ENCODE assay signal across 14 cellular contexts in the genomic region with DNA sequence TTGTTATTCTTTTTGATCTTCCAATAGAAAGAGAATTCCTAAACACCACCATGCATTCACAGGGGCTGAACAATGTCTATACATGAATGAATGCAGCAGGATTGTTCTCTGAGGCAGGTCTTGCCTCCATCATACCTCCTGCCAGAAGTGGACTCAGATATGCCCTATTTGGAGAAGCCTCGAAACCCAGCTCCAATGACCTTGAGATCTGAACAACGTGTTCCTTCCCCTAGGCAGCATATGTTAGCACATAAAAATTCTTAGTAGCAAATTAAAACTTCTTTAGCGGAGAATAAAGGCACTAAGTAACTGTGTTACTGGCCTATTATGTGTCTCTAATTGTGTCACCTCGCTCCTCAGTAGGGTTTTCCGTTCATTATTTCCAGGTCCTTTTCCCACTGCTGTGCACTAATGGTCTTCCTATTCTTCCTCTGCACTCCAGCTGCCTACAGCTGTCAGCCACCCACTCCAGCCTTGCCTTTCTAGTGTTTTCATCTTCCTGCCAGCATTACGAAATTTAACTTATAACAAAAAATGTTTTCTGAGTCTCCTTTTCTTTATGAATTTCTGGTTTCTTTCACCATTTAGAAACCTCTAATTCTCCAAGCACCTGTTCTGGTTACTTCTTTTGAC.
DNase-seq lines count a peak whose midpoint lies in the region; ATAC-seq and TF ChIP-seq lines count a peak whose summit lies in the region.
"Had no signal": no experiment of that assay in that cellular context is flagged by ENCODE, and none has a peak within 500 bp of the region (broad histone marks: within the 10 kb centered on the region; RNA-seq: fewer than 3 reads in every experiment).

No MANE protein-coding gene starts in this region.

- H3K27me3 ChIP-seq in IMR-90 (ENCODE audit: control insufficient read depth, insufficient read depth, low read length), result no peaks in the 10 kb centered on the region
- no peaks in the 10 kb centered on the region for H3K27me3 ChIP-seq in vagina

- no peak overlapping the region for H3K4me2 ChIP-seq in IMR-90 (ENCODE audit: low read depth, low read length)

- in situ Hi-C loops in IMR-90 (cut with MboI; ENCODE audit: low sequenced_read_pairs), result no loop called here

- no peak for ATAC-seq in IMR-90 (ENCODE audit: low read depth)
- ATAC-seq: SK-N-SH treated with all-trans-retinoic acid at 6 μM for 48 hours had no signal

- H3K9me1 ChIP-seq in IMR-90 (ENCODE audit: insufficient read depth, low read length), result peaks cover 5% of the 10 kb centered on the region; the same call in 1 of the 2 replicates

- H4K91ac ChIP-seq in IMR-90 (ENCODE audit: insufficient read depth, low read depth, low read length), result no peak overlapping the region

- H2BK15ac ChIP-seq in IMR-90 (ENCODE audit: low read depth, low read length), result peak overlapping the region; percentile 20; the same call in 1 of the 3 replicates

- no peak overlapping the region for H3K4me3 ChIP-seq in IMR-90 (ENCODE audit: insufficient read depth, low read depth, low read length)
- H3K4me3 ChIP-seq in fibroblast of villous mesenchyme (ENCODE audit: low read depth, low read length), result no peak overlapping the region
- no peak overlapping the region for H3K4me3 ChIP-seq in vagina

- H3K9me3 ChIP-seq in IMR-90 (ENCODE audit: control insufficient read depth, insufficient read depth, low read length) (no peaks in the 10 kb centered on the region), vagina (no peaks in the 10 kb centered on the region)

- BruUV-seq in IMR-90 (replicated peaks; lab: Mats Ljungman, UMichigan), result no TSS peak

- dilution Hi-C loops in IMR-90 (cut with HindIII; ENCODE audit: low sequenced_read_pairs, unreplicated experiment), result no loop called here

- WGBS in IMR-90 (ENCODE audit: extremely low coverage in 2 of 2, insufficient read length in 1 of 2), 2 experiments, result 51% methylated on average over 3 of the region's 6 CpGs; no CpG with 5 or more reads in 1 of the 2 experiments

- H3K4ac ChIP-seq in IMR-90 (ENCODE audit: low read depth, low read length), result 0 out of 2 replicates have a peak overlapping the region, but pooled peaks have one; percentile 34

- H2AK5ac ChIP-seq in IMR-90 (ENCODE audit: low read depth, low read length), result no peak overlapping the region

- peak overlapping the region; percentile 48; the same call in 1 of the 2 replicates for H2BK20ac ChIP-seq in IMR-90 (ENCODE audit: low read depth, low read length)

- H3K79me1 ChIP-seq in IMR-90 (ENCODE audit: low read depth in 1 of 2, low read length in 2 of 2), result no peaks in the 10 kb centered on the region

- H2BK5ac ChIP-seq in IMR-90 (ENCODE audit: low read depth, low read length, poor library complexity, severe bottlenecking), result no peak overlapping the region

- peak; percentile 37 for DNase-seq in IMR-90
- peak; percentile 36 for DNase-seq in fibroblast of villous mesenchyme (ENCODE audit: low read depth)
- peak; percentile 16 for DNase-seq in left kidney (ENCODE audit: low read depth, low spot score)
- DNase-seq in vagina (ENCODE audit: extremely low spot score in 2 of 2), result no peak
- DNase-seq in islet precursor cell, result no peak
- DNase-seq in iPS-NIHi7 (ENCODE audit: extremely low spot score), result no peak
- no peak for DNase-seq in NCI-H2029 treated with DMSO at 0.1 percent for 48 hours (lab: John Stamatoyannopoulos, UW)
- DNase-seq: KG1, MV-4-11, NCI-H187 treated with DMSO at 0.1 percent for 48 hours, NCI-H2171 treated with DMSO at 0.1 percent for 48 hours, NCI-H446 treated with DMSO at 0.1 percent for 48 hours had no signal

- no peaks in the 10 kb centered on the region for H4K20me1 ChIP-seq in IMR-90 (ENCODE audit: insufficient read depth, low read length)

- TF ChIP-seq POLR2A in IMR-90 (IDR thresholded peaks at IDR 0.05; ENCODE audit: low read depth, low read length) (no peak), vagina (IDR thresholded peaks at IDR 0.05) (no peak)

- no peak overlapping the region for H3K9ac ChIP-seq in IMR-90 (ENCODE audit: low read depth, low read length)

- H3K18ac ChIP-seq in IMR-90 (ENCODE audit: low read depth, low read length), result peak overlapping the region; percentile 28; the same call in 1 of the 2 replicates

- H4K8ac ChIP-seq in IMR-90 (ENCODE audit: low read depth in 2 of 2, low read length in 2 of 2), result peak overlapping the region in 1 of 2 experiments; percentile 37; a peak in 1 of 4 replicates

- H3K36me3 ChIP-seq in IMR-90 (ENCODE audit: control insufficient read depth, insufficient read depth, low read length) (no peaks in the 10 kb centered on the region), vagina (no peaks in the 10 kb centered on the region)

- intact Hi-C loops in IMR-90 (cut with micrococcal nuclease) (loop anchor here (5.0 kb wide), 2 partner anchors 246 to 606 kb away; no protein-coding TSS in a partner anchor), vagina (cut with DNase I) (no loop called here)

- TF ChIP-seq CTCF in IMR-90 (conservative IDR thresholded peaks at IDR 0.05; ENCODE audit: low read depth, low read length), result no peak
- no peak for TF ChIP-seq CTCF in fibroblast of villous mesenchyme (IDR thresholded peaks at IDR 0.05; ENCODE audit: insufficient read depth, low read depth, low read length)
- no peak for TF ChIP-seq CTCF in vagina (IDR thresholded peaks at IDR 0.05)

- no peak overlapping the region for H3K23ac ChIP-seq in IMR-90 (ENCODE audit: low read depth, low read length)

- CTCF ChIA-PET in IMR-90 (lab: Yijun Ruan, JAX), result no interaction called here

- no peak overlapping the region; the same call in 1 of the 2 replicates for H4K5ac ChIP-seq in IMR-90 (ENCODE audit: low read depth, low read length)

- peaks cover 18% of the 10 kb centered on the region for H3K4me1 ChIP-seq in IMR-90 (ENCODE audit: control insufficient read depth, insufficient read depth, low read length)
- no peaks in the 10 kb centered on the region for H3K4me1 ChIP-seq in vagina

- H2BK120ac ChIP-seq in IMR-90 (ENCODE audit: low read depth, low read length), result no peak overlapping the region

- H3K27ac ChIP-seq in IMR-90 (ENCODE audit: insufficient read depth, low read length) (no peak overlapping the region), vagina (peak overlapping the region; percentile 46)
- H3K27ac ChIP-seq: C4-2B had no signal

- POLR2A ChIA-PET in IMR-90 (lab: Charles Lee; ENCODE audit: unreplicated experiment), result no interaction called here

- no peak overlapping the region for H3K56ac ChIP-seq in IMR-90 (ENCODE audit: extremely low read depth, insufficient read depth, low read length)

- H3K14ac ChIP-seq in IMR-90 (replicated peaks; ENCODE audit: low read depth, low read length), result no peak overlapping the region

- no peak for TF ChIP-seq RAD21 in IMR-90 (IDR thresholded peaks at IDR 0.05; ENCODE audit: low read length)

- no peak overlapping the region for H2AFZ ChIP-seq in IMR-90 (replicated peaks; ENCODE audit: low read length, poor library complexity)

- no peak overlapping the region for H2AK9ac ChIP-seq in IMR-90 (replicated peaks; ENCODE audit: low read depth, low read length, poor library complexity)

TF ChIP-seq in IMR-90, 13 proteins besides CTCF, POLR2A, EP300 and RAD21:
- TF ChIP-seq RFX5 (IDR thresholded peaks at IDR 0.05; ENCODE audit: low read depth, low read length) (no peak), FOS (IDR thresholded peaks at IDR 0.05; ENCODE audit: low read depth, low read length) (no peak), BHLHE40 (IDR thresholded peaks at IDR 0.05; ENCODE audit: low read depth, low read length) (no peak), MXI1 (IDR thresholded peaks at IDR 0.05; ENCODE audit: borderline replicate concordance, low read depth, low read length) (no peak)

Comparison
In these comparisons a context has a peak if more than half of its experiments do, and no peak if none do; other contexts are left out.
1. DNase-seq: peak in IMR-90 (single experiment), fibroblast of villous mesenchyme (single experiment) and left kidney (single experiment); none in vagina (0 of 2), islet precursor cell (single experiment), iPS-NIHi7 (single experiment) and NCI-H2029 treated with DMSO at 0.1 percent for 48 hours (single experiment).